Comparison of ENCODE assay signal across 9 cellular contexts in the genomic region with DNA sequence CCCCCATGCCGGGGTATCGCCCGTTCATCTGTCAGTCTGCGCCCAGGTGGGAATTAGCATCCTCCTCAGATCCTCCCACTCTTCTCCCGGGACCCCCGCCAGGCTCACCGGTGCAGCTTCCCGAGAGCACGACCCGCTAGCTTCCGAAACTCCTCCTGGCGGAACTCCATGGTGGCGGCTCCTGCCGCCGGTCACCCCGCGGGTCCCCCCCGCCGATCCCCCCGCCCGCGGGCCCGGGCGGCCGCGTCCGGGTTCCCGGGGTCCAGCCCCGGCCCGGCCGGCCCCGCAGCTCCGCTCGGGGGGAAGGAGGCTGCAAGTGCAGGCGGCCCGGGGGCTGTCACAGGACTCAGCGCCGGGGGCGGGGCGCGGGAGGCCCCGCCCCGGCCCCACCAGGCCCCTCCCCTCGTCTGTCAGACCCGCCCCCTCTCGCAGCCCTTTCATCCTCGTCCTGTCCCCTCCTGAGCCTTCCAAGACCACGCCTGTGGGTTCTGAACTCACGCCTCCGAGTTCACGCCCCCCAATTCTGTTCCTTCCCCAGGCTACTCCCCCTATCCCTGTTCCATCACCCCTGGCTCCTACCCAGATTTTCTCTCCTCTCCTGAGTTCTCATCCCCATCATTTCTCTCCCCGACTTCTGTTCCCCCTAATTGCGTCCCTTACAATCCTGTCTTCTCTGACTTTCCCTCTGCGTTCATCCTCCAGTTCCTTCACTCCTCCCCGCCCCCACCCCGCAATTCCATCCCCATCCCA. TPM values are rescaled to one million over a fixed set of nuclear protein-coding genes. Genes with fewer than 3 reads are reported as not detected.
DNase-seq lines count a peak whose midpoint lies in the region; ATAC-seq and TF ChIP-seq lines count a peak whose summit lies in the region.
"Had no signal": no experiment of that assay in that cellular context is flagged by ENCODE, and none has a peak within 500 bp of the region (broad histone marks: within the 10 kb centered on the region; RNA-seq: fewer than 3 reads in every experiment).

TSS of gene SLC17A7 (minus strand) at position 318 of the 750 bp plus-strand sequence. CDS start at position 170, 148 bp downstream.

- H3K27ac ChIP-seq in SK-N-SH (ENCODE audit: low read depth in 2 of 2, low read length in 1 of 2) (no peak within 1 kb of the TSS; a peak in 1 of 4 replicates), vagina (peak within 1 kb of the TSS; percentile 83)

- TF ChIP-seq POLR2A in vagina (IDR thresholded peaks at IDR 0.05) = no peak

- TF ChIP-seq CTCF in SK-N-SH (IDR thresholded peaks at IDR 0.05) (no peak), vagina (IDR thresholded peaks at IDR 0.05) (no peak)

- H3K4me1 ChIP-seq in SK-N-SH (ENCODE audit: control insufficient read depth in 1 of 2, insufficient read depth in 2 of 2, low read depth in 1 of 2, low read length in 1 of 2) (peaks cover 0 to 29% of the 10 kb centered on the region in 2 experiments; a peak in 1 of 4 replicates), mucosa of stomach (ENCODE audit: control insufficient read depth, insufficient read depth, low read length) (peaks cover 4% of the 10 kb centered on the region), vagina (peaks cover 22% of the 10 kb centered on the region)

- H3K4me2 ChIP-seq in SK-N-SH = peak within 1 kb of the TSS; percentile 96

- H3K9me3 ChIP-seq in SK-N-SH (no peaks in the 10 kb centered on the region), mucosa of stomach (ENCODE audit: control insufficient read depth, low read length) (no peaks in the 10 kb centered on the region), vagina (no peaks in the 10 kb centered on the region)

- H3K9me2 ChIP-seq in SK-N-SH = no peaks in the 10 kb centered on the region

- intact Hi-C loops in vagina (cut with DNase I) = loop anchor here (10.0 kb wide), 2 partner anchors 77 to 217 kb away; partner anchors contain the start of genes DKKL1 and TEAD2

- H2AFZ ChIP-seq in SK-N-SH (ENCODE audit: low read depth) = peak within 1 kb of the TSS; percentile 76; the same call in 1 of the 2 replicates

- no peak for ATAC-seq in SK-N-SH treated with all-trans-retinoic acid at 6 μM for 48 hours

- TF ChIP-seq EP300 in SK-N-SH (IDR thresholded peaks at IDR 0.05; ENCODE audit: borderline replicate concordance in 1 of 2, low read depth in 1 of 2, low read length in 1 of 2) = no peak

- peak; percentile 85 for DNase-seq in SK-N-SH
- peak; percentile 64 for DNase-seq in RPMI7951 (ENCODE audit: low read depth)
- peak; percentile 88 for DNase-seq in cerebellar cortex (ENCODE audit: low spot score)
- DNase-seq in vagina (ENCODE audit: extremely low spot score in 2 of 2) = no peak
- DNase-seq in HPDE6-E6E7 (ENCODE audit: extremely low spot score) = no peak
- DNase-seq in HuH-7.5 (ENCODE audit: low spot score) = no peak

- H3K36me3 ChIP-seq in SK-N-SH (replicated peaks in 1 of 2; ENCODE audit: control insufficient read depth in 1 of 2, insufficient read depth in 2 of 2, low read length in 1 of 2) = no peaks in the 10 kb centered on the region
- H3K36me3 ChIP-seq in mucosa of stomach (ENCODE audit: control insufficient read depth, insufficient read depth, low read length) = no peaks in the 10 kb centered on the region
- no peaks in the 10 kb centered on the region for H3K36me3 ChIP-seq in vagina

- TF ChIP-seq RAD21 in SK-N-SH (IDR thresholded peaks at IDR 0.05; ENCODE audit: low read length) = no peak

- no peak within 1 kb of the TSS for H3K9ac ChIP-seq in SK-N-SH
- no peak within 1 kb of the TSS for H3K9ac ChIP-seq in mucosa of stomach (ENCODE audit: low read length)

- 6% methylated on average over 19 of the region's 56 CpGs for WGBS in SK-N-SH (ENCODE audit: low lambda C conversion rate)

- no peaks in the 10 kb centered on the region for H4K20me1 ChIP-seq in SK-N-SH (ENCODE audit: insufficient read depth)

- peaks cover 19% of the 10 kb centered on the region for H3F3A ChIP-seq in SK-N-SH (replicated peaks; ENCODE audit: insufficient read depth)

- H3K27me3 ChIP-seq in SK-N-SH (ENCODE audit: insufficient read depth) = peaks cover 54% of the 10 kb centered on the region
- H3K27me3 ChIP-seq in mucosa of stomach (ENCODE audit: control insufficient read depth, insufficient read depth, low read length) = peaks cover 60% of the 10 kb centered on the region
- H3K27me3 ChIP-seq in vagina = no peaks in the 10 kb centered on the region

- H3K79me2 ChIP-seq in SK-N-SH (ENCODE audit: insufficient read depth) = no peaks in the 10 kb centered on the region

- CTCF ChIA-PET in SK-N-SH (lab: Yijun Ruan, JAX) = interaction anchor here (0.8 to 11.2 kb wide), 6 partner anchors 7 to 49 kb away, joined by 3 to 149 read pairs (median 14); partner anchors contain the start of genes KASH5 and PIH1D1

- POLR2A ChIA-PET in SK-N-SH (lab: Yijun Ruan, JAX) = no interaction called here

- H3K4me3 ChIP-seq in SK-N-SH (ENCODE audit: low read depth in 2 of 2, low read length in 1 of 2) (peak within 1 kb of the TSS; percentile 59 to 62), mucosa of stomach (ENCODE audit: low read length) (peak within 1 kb of the TSS; percentile 4), vagina (peak within 1 kb of the TSS; percentile 70 to 90)

TF ChIP-seq in SK-N-SH, 30 proteins besides CTCF, POLR2A, EP300 and RAD21 (continues in another document):
- TF ChIP-seq, protein P1, sequence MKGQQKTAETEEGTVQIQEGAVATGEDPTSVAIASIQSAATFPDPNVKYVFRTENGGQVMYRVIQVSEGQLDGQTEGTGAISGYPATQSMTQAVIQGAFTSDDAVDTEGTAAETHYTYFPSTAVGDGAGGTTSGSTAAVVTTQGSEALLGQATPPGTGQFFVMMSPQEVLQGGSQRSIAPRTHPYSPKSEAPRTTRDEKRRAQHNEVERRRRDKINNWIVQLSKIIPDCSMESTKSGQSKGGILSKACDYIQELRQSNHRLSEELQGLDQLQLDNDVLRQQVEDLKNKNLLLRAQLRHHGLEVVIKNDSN (IDR thresholded peaks at IDR 0.05; ENCODE audit: borderline replicate concordance, low read depth) = no peak
- TF ChIP-seq MEF2A (IDR thresholded peaks at IDR 0.05; ENCODE audit: borderline replicate concordance, low read depth) (no peak), YY1 (IDR thresholded peaks at IDR 0.05; ENCODE audit: low read depth) (no peak), SIN3A (IDR thresholded peaks at IDR 0.05; ENCODE audit: borderline replicate concordance, low read depth, low read length) (no peak), EZH2phosphoT487 (IDR thresholded peaks at IDR 0.05; ENCODE audit: borderline replicate concordance, low read depth) (no peak), FOSL2 (IDR thresholded peaks at IDR 0.05; ENCODE audit: borderline replicate concordance, low read depth) (no peak), RFX5 (IDR thresholded peaks at IDR 0.05; ENCODE audit: low read length) (no peak), TEAD4 (IDR thresholded peaks at IDR 0.05; ENCODE audit: borderline replicate concordance, insufficient read depth) (no peak), RCOR1 (IDR thresholded peaks at IDR 0.05; ENCODE audit: low read length) (no peak), CHD2 (IDR thresholded peaks at IDR 0.05; ENCODE audit: low read length, partially characterized antibody) (no peak), ELF1 (IDR thresholded peaks at IDR 0.05) (no peak)
- TF ChIP-seq, protein P2, sequence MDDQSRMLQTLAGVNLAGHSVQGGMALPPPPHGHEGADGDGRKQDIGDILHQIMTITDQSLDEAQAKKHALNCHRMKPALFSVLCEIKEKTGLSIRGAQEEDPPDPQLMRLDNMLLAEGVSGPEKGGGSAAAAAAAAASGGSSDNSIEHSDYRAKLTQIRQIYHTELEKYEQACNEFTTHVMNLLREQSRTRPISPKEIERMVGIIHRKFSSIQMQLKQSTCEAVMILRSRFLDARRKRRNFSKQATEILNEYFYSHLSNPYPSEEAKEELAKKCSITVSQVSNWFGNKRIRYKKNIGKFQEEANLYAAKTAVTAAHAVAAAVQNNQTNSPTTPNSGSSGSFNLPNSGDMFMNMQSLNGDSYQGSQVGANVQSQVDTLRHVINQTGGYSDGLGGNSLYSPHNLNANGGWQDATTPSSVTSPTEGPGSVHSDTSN (IDR thresholded peaks at IDR 0.05) = no peak

TF ChIP-seq in SK-N-SH treated with all-trans-retinoic acid at 6 μM for 48 hours, 23 proteins besides CTCF, POLR2A, EP300 and RAD21 (continues in another document):
- TF ChIP-seq ZNF8 (CRISPR knock-in tag; IDR thresholded peaks at IDR 0.05) = no peak
- TF ChIP-seq PATZ1 (CRISPR knock-in tag; IDR thresholded peaks at IDR 0.05; ENCODE audit: borderline replicate concordance) = no peak
- TF ChIP-seq, protein P3, sequence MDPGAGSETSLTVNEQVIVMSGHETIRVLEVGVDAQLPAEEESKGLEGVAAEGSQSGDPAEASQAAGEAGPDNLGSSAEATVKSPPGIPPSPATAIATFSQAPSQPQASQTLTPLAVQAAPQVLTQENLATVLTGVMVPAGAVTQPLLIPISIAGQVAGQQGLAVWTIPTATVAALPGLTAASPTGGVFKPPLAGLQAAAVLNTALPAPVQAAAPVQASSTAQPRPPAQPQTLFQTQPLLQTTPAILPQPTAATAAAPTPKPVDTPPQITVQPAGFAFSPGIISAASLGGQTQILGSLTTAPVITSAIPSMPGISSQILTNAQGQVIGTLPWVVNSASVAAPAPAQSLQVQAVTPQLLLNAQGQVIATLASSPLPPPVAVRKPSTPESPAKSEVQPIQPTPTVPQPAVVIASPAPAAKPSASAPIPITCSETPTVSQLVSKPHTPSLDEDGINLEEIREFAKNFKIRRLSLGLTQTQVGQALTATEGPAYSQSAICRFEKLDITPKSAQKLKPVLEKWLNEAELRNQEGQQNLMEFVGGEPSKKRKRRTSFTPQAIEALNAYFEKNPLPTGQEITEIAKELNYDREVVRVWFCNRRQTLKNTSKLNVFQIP (CRISPR knock-in tag; IDR thresholded peaks at IDR 0.05; ENCODE audit: borderline replicate concordance, low read depth) = no peak

RNA-seq across cellular contexts. Expression of gene SLC17A7, which starts in this region (rescaled TPM):
- polyA plus RNA-seq in SK-N-SH (2012; rRNA removed) = 0.39 and 0.59 TPM in 2 replicates
- polyA plus RNA-seq in SK-N-SH (2012; cell fraction: cytosol; rRNA removed) = 0.21 and 0.33 TPM in 2 replicates
- 1.8 and 1.9 TPM in 2 replicates for polyA plus RNA-seq in SK-N-SH (2012; cell fraction: nucleus; rRNA removed)
- 0.84 and 1.9 TPM in 2 replicates for total RNA-seq in RPMI7951 (2014; rRNA removed; shearing (Covaris generic))
- 0.74 TPM for total RNA-seq in vagina
- total RNA-seq: mononuclear cell had no signal

Comparison
In these comparisons a context has a peak if more than half of its experiments do, and no peak if none do; other contexts are left out.
1. DNase-seq: peak in SK-N-SH (single experiment), RPMI7951 (single experiment) and cerebellar cortex (single experiment); none in vagina (0 of 2), HPDE6-E6E7 (single experiment) and HuH-7.5 (single experiment).
2. H3K4me3 ChIP-seq: peak in every context shown above with its lines; median percentile 80 in vagina; 60 in SK-N-SH; 4 in mucosa of stomach.